17 cellular contexts compared by ENCODE assay signal in the genomic region with DNA sequence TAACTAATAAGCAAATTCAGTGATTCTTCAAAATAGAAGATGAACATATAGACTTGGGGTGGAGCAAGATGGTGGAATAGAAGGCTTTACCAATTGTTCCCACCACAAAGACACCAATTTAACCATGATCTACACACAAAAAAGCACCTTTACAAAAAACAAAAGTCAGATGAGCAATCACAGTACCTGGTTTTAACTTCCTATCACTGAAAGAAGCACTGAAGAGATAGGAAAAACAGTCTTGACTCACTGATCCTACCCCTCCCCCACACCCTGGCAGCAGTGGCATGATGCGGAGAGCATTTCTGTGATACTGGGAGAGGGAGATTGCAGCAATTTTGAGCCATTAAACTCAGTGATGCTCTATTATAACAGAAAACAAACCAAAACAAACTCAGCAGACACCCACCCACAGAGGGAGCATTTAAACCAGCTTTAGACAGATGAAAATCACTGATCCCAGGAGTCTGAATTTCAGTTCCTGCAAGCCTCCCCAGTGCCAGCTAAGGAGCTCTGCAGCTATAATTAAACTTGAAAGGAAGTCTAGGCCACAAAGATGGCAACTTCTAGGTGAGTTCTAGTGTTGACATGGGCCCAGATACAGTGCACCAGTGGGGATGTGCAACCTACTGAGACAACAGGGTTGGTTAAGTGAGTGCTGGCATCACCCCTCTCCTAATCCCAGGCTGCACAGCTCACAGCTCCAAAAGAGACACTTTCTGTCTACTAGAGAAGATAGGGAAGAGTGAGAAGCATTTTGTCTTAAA.
"Had no signal": no experiment of that assay in that cellular context is flagged by ENCODE, and none has a peak within 500 bp of the region (broad histone marks: within the 10 kb centered on the region; RNA-seq: fewer than 3 reads in every experiment).

No MANE protein-coding gene starts in this region.

- H3K9me3 ChIP-seq: body of pancreas, testis, upper lobe of right lung had no signal

- H3K27me3 Mint-ChIP-seq: activated B cell treated with CpG ODN at 0.5 μM for 24 hours; dendritic cell treated with granulocyte-macrophage colony-stimulating factor and Interleukin-4, amounts not matched to agents 40 ng/mL and 50 ng/mL, for 4 days; effector memory CD8-positive, alpha-beta T cell; memory B cell; natural killer cell treated with Interleukin-12 subunit alpha and Interleukin-12 subunit beta and Interleukin-15 and Interleukin-18, amount 100 ng/mL, for 72 hours had no signal

- H3K36me3 Mint-ChIP-seq: memory B cell; natural killer cell treated with Interleukin-12 subunit alpha and Interleukin-12 subunit beta and Interleukin-15 and Interleukin-18, amount 100 ng/mL, for 72 hours had no signal

- DNase-seq: activated B cell treated with CpG ODN at 0.5 μM for 24 hours; activated CD8-positive, alpha-beta memory T cell treated with anti-CD3 and anti-CD28 coated beads for 24 hours; effector memory CD8-positive, alpha-beta T cell; erythroblast; kidney; left ventricle myocardium inferior; SHP77; stimulated activated naive CD4-positive, alpha-beta T cell treated with Interleukin-2 at 50 U/mL for 16 hours; T-helper 17 cell; testis; upper lobe of right lung had no signal

- H3K4me3 ChIP-seq: body of pancreas, hepatocyte, left ventricle myocardium inferior, testis, upper lobe of right lung had no signal

- H3K4me1 ChIP-seq: body of pancreas, left ventricle myocardium inferior, testis, upper lobe of right lung had no signal

- H3K4me3 Mint-ChIP-seq: activated B cell treated with CpG ODN at 0.5 μM for 24 hours; dendritic cell treated with granulocyte-macrophage colony-stimulating factor and Interleukin-4, amounts not matched to agents 40 ng/mL and 50 ng/mL, for 4 days; effector memory CD8-positive, alpha-beta T cell; memory B cell; natural killer cell treated with Interleukin-12 subunit alpha and Interleukin-12 subunit beta and Interleukin-15 and Interleukin-18, amount 100 ng/mL, for 72 hours; T-helper 17 cell had no signal

- H3K36me3 ChIP-seq: left ventricle myocardium inferior, upper lobe of right lung had no signal

- H3K27ac ChIP-seq: body of pancreas, hepatocyte, left ventricle myocardium inferior, testis, upper lobe of right lung had no signal

- H3K4me1 Mint-ChIP-seq: activated B cell treated with CpG ODN at 0.5 μM for 24 hours, memory B cell, T-helper 17 cell had no signal

- ATAC-seq: body of pancreas; effector memory CD8-positive, alpha-beta T cell; sciatic nerve; T-helper 17 cell had no signal

- H3K27me3 ChIP-seq: body of pancreas, hepatocyte, testis, upper lobe of right lung had no signal

- H3K27ac Mint-ChIP-seq: activated B cell treated with CpG ODN at 0.5 μM for 24 hours; dendritic cell treated with granulocyte-macrophage colony-stimulating factor and Interleukin-4, amounts not matched to agents 40 ng/mL and 50 ng/mL, for 4 days; effector memory CD8-positive, alpha-beta T cell; memory B cell; natural killer cell treated with Interleukin-12 subunit alpha and Interleukin-12 subunit beta and Interleukin-15 and Interleukin-18, amount 100 ng/mL, for 72 hours; T-helper 17 cell had no signal
